Comparison of ENCODE assay signal across 10 cellular contexts in genomic region chr7:17523813-17524741, GRCh38.
DNase-seq lines count a peak whose midpoint lies in the region; ATAC-seq, FAIRE-seq and TF ChIP-seq lines count a peak whose summit lies in the region.
"Had no signal": no experiment of that assay in that cellular context is flagged by ENCODE, and none has a peak within 500 bp of the region (broad histone marks: within the 10 kb centered on the region; RNA-seq: fewer than 3 reads in every experiment).

No MANE protein-coding gene starts in this region.

- no peak for TF ChIP-seq POLR2A in endothelial cell of umbilical vein (IDR thresholded peaks at IDR 0.05; ENCODE audit: low read depth, low read length)

- no peak overlapping the region for H3K27ac Mint-ChIP-seq in GM23338

- no peak overlapping the region for H3K9ac ChIP-seq in endothelial cell of umbilical vein (replicated peaks; ENCODE audit: extremely low read depth, insufficient read depth, low read length)

- FAIRE-seq in endothelial cell of umbilical vein (lab: Jason Lieb, UNC), result no peak

- DNase-seq in GM23338 (ENCODE audit: low spot score), result peak; percentile 9
- DNase-seq in NCI-H226, result peak; percentile 97
- no peak for DNase-seq in endothelial cell of umbilical vein (ENCODE audit: low read depth, low spot score)
- peak; percentile 58 for DNase-seq in renal cortical epithelial cell (ENCODE audit: low read depth)
- DNase-seq in HUDEP-2 (lab: John Stamatoyannopoulos, UW; ENCODE audit: unreplicated experiment in 76 of 76), result no peak
- DNase-seq in anterior cingulate cortex (lab: John Stamatoyannopoulos, UW), result no peak
- DNase-seq: activated CD8-positive, alpha-beta memory T cell treated with anti-CD3 and anti-CD28 coated beads, Interleukin-2, amount 50 U/mL, for 4 hours had no signal

- H3K4me2 ChIP-seq in GM23338 (no peak overlapping the region), endothelial cell of umbilical vein (ENCODE audit: insufficient read depth, low read length) (no peak overlapping the region)

- no peaks in the 10 kb centered on the region for H3K36me3 Mint-ChIP-seq in GM23338 (ENCODE audit: low read depth)

- H2AFZ ChIP-seq in GM23338 (0 out of 2 replicates have a peak overlapping the region, but pooled peaks have one; percentile 35), endothelial cell of umbilical vein (ENCODE audit: low read depth, low read length) (peak overlapping the region; percentile 18)

- no TSS peak for BruUV-seq in endothelial cell of umbilical vein (replicated peaks; lab: Mats Ljungman, UMichigan)

- H3K27me3 ChIP-seq in GM23338 (ENCODE audit: insufficient read depth) (no peaks in the 10 kb centered on the region), endothelial cell of umbilical vein (ENCODE audit: control insufficient read depth in 2 of 2, insufficient read depth in 2 of 2, low read length in 2 of 2) (no peaks in the 10 kb centered on the region)
- H3K27me3 ChIP-seq: neutrophil had no signal

- H3K4me3 ChIP-seq in GM23338, result no peak overlapping the region
- no peak overlapping the region for H3K4me3 ChIP-seq in endothelial cell of umbilical vein (replicated peaks in 1 of 3; ENCODE audit: insufficient read depth in 1 of 3, low read depth in 1 of 3, low read length in 3 of 3)

- H3K79me2 ChIP-seq in GM23338 (replicated peaks; ENCODE audit: insufficient read depth) (no peaks in the 10 kb centered on the region), endothelial cell of umbilical vein (ENCODE audit: control insufficient read depth, insufficient read depth, low read length) (no peaks in the 10 kb centered on the region)

- H3K9me1 ChIP-seq in endothelial cell of umbilical vein (replicated peaks; ENCODE audit: control insufficient read depth, extremely low read depth, insufficient read depth, low read length), result no peaks in the 10 kb centered on the region

- H3K9me3 ChIP-seq in endothelial cell of umbilical vein (replicated peaks; ENCODE audit: control insufficient read depth, insufficient read depth, low read length), result no peaks in the 10 kb centered on the region
- H3K9me3 ChIP-seq: neutrophil had no signal

- ATAC-seq in GM23338, result no peak
- ATAC-seq in GM21447 (IDR thresholded peaks at IDR 0.05; ENCODE audit: unreplicated experiment), result no peak
- ATAC-seq in GM19463 (IDR thresholded peaks at IDR 0.05; ENCODE audit: unreplicated experiment), result no peak

- CTCF ChIA-PET in endothelial cell of umbilical vein (lab: Charles Lee), result interaction anchor here (0.8 to 3.9 kb wide), 5 partner anchors 9 to 515 kb away, joined by 3 to 32 read pairs (median 3); no protein-coding TSS in a partner anchor

- no peak for TF ChIP-seq CTCF in GM23338 (conservative IDR thresholded peaks at IDR 0.05; ENCODE audit: low read depth in 2 of 2)
- no peak for TF ChIP-seq CTCF in endothelial cell of umbilical vein (IDR thresholded peaks at IDR 0.05; ENCODE audit: extremely low read depth in 1 of 2, insufficient read depth in 1 of 2, low read depth in 1 of 2, low read length in 2 of 2)

- H3F3A ChIP-seq in GM23338 (replicated peaks; ENCODE audit: low read depth), result no peaks in the 10 kb centered on the region

- no peaks in the 10 kb centered on the region; the same call in 2 of the 3 replicates for H3K9me3 Mint-ChIP-seq in GM23338

- H3K4me3 Mint-ChIP-seq in GM23338, result no peak overlapping the region

- H4K20me1 ChIP-seq in GM23338 (replicated peaks; ENCODE audit: insufficient read depth), result no peaks in the 10 kb centered on the region
- no peaks in the 10 kb centered on the region for H4K20me1 ChIP-seq in endothelial cell of umbilical vein (replicated peaks; ENCODE audit: control insufficient read depth, extremely low read depth, insufficient read depth, low read length)

- H3K36me3 ChIP-seq in GM23338 (ENCODE audit: insufficient read depth) (no peaks in the 10 kb centered on the region), endothelial cell of umbilical vein (ENCODE audit: control insufficient read depth in 2 of 2, extremely low read depth in 1 of 2, insufficient read depth in 2 of 2, low read length in 2 of 2) (no peaks in the 10 kb centered on the region)
- H3K36me3 ChIP-seq: neutrophil had no signal

- H3K4me1 ChIP-seq in GM23338 (ENCODE audit: insufficient read depth) (no peaks in the 10 kb centered on the region), endothelial cell of umbilical vein (ENCODE audit: control insufficient read depth, extremely low read depth, insufficient read depth, low read length) (peaks cover 22% of the 10 kb centered on the region)

- POLR2A ChIA-PET in endothelial cell of umbilical vein (lab: Charles Lee), result no interaction called here

- intact Hi-C loops in endothelial cell of umbilical vein (cut with micrococcal nuclease), result no loop called here

- no peaks in the 10 kb centered on the region for H3K9me2 ChIP-seq in GM23338 (ENCODE audit: insufficient read depth)

- no peaks in the 10 kb centered on the region for H3K27me3 Mint-ChIP-seq in GM23338 (ENCODE audit: insufficient read depth, low read depth, poor library complexity)

- 0 out of 3 replicates have a peak, but pooled peaks cover 3% of the 10 kb centered on the region for H3K4me1 Mint-ChIP-seq in GM23338

- dilution Hi-C loops in endothelial cell of umbilical vein (cut with MboI; ENCODE audit: extremely low pct_ligation_motif_present, low sequenced_read_pairs), result no loop called here

- H3K27ac ChIP-seq in GM23338 (ENCODE audit: low read depth) (no peak overlapping the region), endothelial cell of umbilical vein (ENCODE audit: insufficient read depth, low read depth, low read length) (no peak overlapping the region)
- H3K27ac ChIP-seq: neutrophil had no signal

TF ChIP-seq in GM23338, 12 proteins besides CTCF, POLR2A, EP300 and RAD21 (continues in another document):
- TF ChIP-seq EZH2phosphoT487 (IDR thresholded peaks at IDR 0.05; ENCODE audit: unreplicated experiment) (no peak), STAT1 (IDR thresholded peaks at IDR 0.05; ENCODE audit: unreplicated experiment) (no peak), JUNB (IDR thresholded peaks at IDR 0.05; ENCODE audit: unreplicated experiment) (no peak), ETS1 (IDR thresholded peaks at IDR 0.05) (no peak), ZNF331 (CRISPR knock-in tag; IDR thresholded peaks at IDR 0.05; ENCODE audit: low read depth) (no peak)

TF ChIP-seq in endothelial cell of umbilical vein, 7 proteins besides CTCF, POLR2A, EP300 and RAD21:
- no peak for TF ChIP-seq GATA2 (IDR thresholded peaks at IDR 0.05; ENCODE audit: insufficient read depth, insufficient read length, low read depth, low read length)
- no peak for TF ChIP-seq FOS (IDR thresholded peaks at IDR 0.05; ENCODE audit: borderline replicate concordance, insufficient read depth, low read length)
- TF ChIP-seq MAX (IDR thresholded peaks at IDR 0.05; ENCODE audit: insufficient read depth, insufficient read length), result no peak
- no peak for TF ChIP-seq JUN (IDR thresholded peaks at IDR 0.05; ENCODE audit: borderline replicate concordance, insufficient read depth, insufficient read length, low read depth)
- TF ChIP-seq POLR2AphosphoS5 (IDR thresholded peaks at IDR 0.05; ENCODE audit: insufficient read depth, low read depth, low read length), result no peak
- no peak for TF ChIP-seq EZH2 (IDR thresholded peaks at IDR 0.05; ENCODE audit: borderline replicate concordance, low read depth, low read length, severe bottlenecking)
- no peak for TF ChIP-seq MYC (IDR thresholded peaks at IDR 0.05; ENCODE audit: low read depth, low read length)
TF ChIP-seq in endothelial cell of umbilical vein: peak in this region for 0.

Comparison
In these comparisons a context has a peak if more than half of its experiments do, and no peak if none do; other contexts are left out.
1. DNase-seq: peak in GM23338 (single experiment), NCI-H226 (single experiment) and renal cortical epithelial cell (single experiment); none in endothelial cell of umbilical vein (single experiment), HUDEP-2 (0 of 76) and anterior cingulate cortex (0 of 58).